23 cellular contexts compared by ENCODE assay signal in genomic region chr2:75822336-75822735, GRCh38.
"Had no signal": no experiment of that assay in that cellular context is flagged by ENCODE, and none has a peak within 500 bp of the region (broad histone marks: within the 10 kb centered on the region; RNA-seq: fewer than 3 reads in every experiment).

No MANE protein-coding gene starts in this region.

- H3K4me3 ChIP-seq: K562 had no signal

- H3K4me2 ChIP-seq: KMS-11, SK-N-SH had no signal

- H3K27ac Mint-ChIP-seq: IgD-negative memory B cell had no signal

- ATAC-seq: K562, Panc1 had no signal

- H3K27ac ChIP-seq: HL-60, KMS-11, RWPE1 had no signal

- H3K36me3 Mint-ChIP-seq: IgD-negative memory B cell had no signal

- DNase-seq: Kasumi-1, MV-4-11, NCI-H1092, NCI-H1105 treated with DMSO at 0.1 percent for 48 hours, NCI-H1436, NCI-H187, NCI-H2029, NCI-H2081 treated with DMSO at 0.1 percent for 48 hours, NCI-H2171, NCI-H226, NCI-H446, NCI-H510A, NCI-H524 treated with DMSO at 0.1 percent for 48 hours, NCI-H69, NCI-H774, SHP77, SK-N-SH had no signal

- H3K9ac ChIP-seq: KMS-11, SK-N-SH had no signal

- H3K4me1 Mint-ChIP-seq: IgD-negative memory B cell had no signal
